ENCODE assay signal across 13 cellular contexts in genomic region chr2:215845839-215846586, GRCh38.
DNase-seq lines count a peak whose midpoint lies in the region; ATAC-seq and TF ChIP-seq lines count a peak whose summit lies in the region.
"Had no signal": no experiment of that assay in that cellular context is flagged by ENCODE, and none has a peak within 500 bp of the region (broad histone marks: within the 10 kb centered on the region; RNA-seq: fewer than 3 reads in every experiment).

No MANE protein-coding gene starts in this region.

- no peaks in the 10 kb centered on the region for H3K36me3 ChIP-seq in esophagus muscularis mucosa

- no peak for TF ChIP-seq POLR2A in esophagus muscularis mucosa (IDR thresholded peaks at IDR 0.05; ENCODE audit: low read depth)

- ATAC-seq in GM18861 (IDR thresholded peaks at IDR 0.05; ENCODE audit: unreplicated experiment) (peak; percentile 74), GM21576 (IDR thresholded peaks at IDR 0.05; ENCODE audit: unreplicated experiment) (peak; percentile 77), HG03342 (IDR thresholded peaks at IDR 0.05; ENCODE audit: unreplicated experiment) (peak; percentile 85)
- ATAC-seq: natural killer cell had no signal

- H3K27me3 ChIP-seq in esophagus muscularis mucosa: no peaks in the 10 kb centered on the region

- peak overlapping the region; percentile 49 to 73 (median 62) for H3K27ac ChIP-seq in esophagus muscularis mucosa (replicated peaks in 1 of 4)
- H3K27ac ChIP-seq: KMS-11, VCaP had no signal

- H3K4me1 ChIP-seq in esophagus muscularis mucosa: peaks cover 0 to 66% (median 58%) of the 10 kb centered on the region in 4 donors

- H3K4me3 ChIP-seq in esophagus muscularis mucosa: peak overlapping the region; percentile 21 to 26 (median 24)

- no peak for TF ChIP-seq CTCF in esophagus muscularis mucosa (IDR thresholded peaks at IDR 0.05)

- 64% methylated on average over 8 of the region's 8 CpGs for WGBS in esophagus muscularis mucosa

- DNase-seq in esophagus muscularis mucosa (ENCODE audit: extremely low spot score) (peak; percentile 4), NCI-H1436 (lab: John Stamatoyannopoulos, UW) (no peak), NK-92 (lab: John Stamatoyannopoulos, UW; ENCODE audit: unreplicated experiment) (no peak), NCI-H345 (lab: John Stamatoyannopoulos, UW) (no peak)
- no peak for DNase-seq in NK-92 treated with Interleukin-12 subunit alpha and Interleukin-12 subunit beta, amount 100 ng/mL, for 24 hours (lab: John Stamatoyannopoulos, UW)
- DNase-seq: Calu3; effector CD4-positive, alpha-beta T cell; natural killer cell had no signal

- no peaks in the 10 kb centered on the region for H3K9me3 ChIP-seq in esophagus muscularis mucosa

- intact Hi-C loops in esophagus muscularis mucosa (cut with DNase I): no loop called here

- no peak for TF ChIP-seq EP300 in esophagus muscularis mucosa (IDR thresholded peaks at IDR 0.05)
